ENCODE assay signal across 1 cellular context in genomic region chr21:39313457-39314154, GRCh38.
A peak's percentile ranks its signal among the peaks of the same experiment; 100 is the strongest.
TF ChIP-seq lines count a peak whose summit lies in the region.

TSS of gene BRWD1 (minus strand) at chr21:39313632. CDS start at chr21:39313491, 141 bp downstream.

TF ChIP-seq in HepG2, 621 proteins besides CTCF, POLR2A, EP300 and RAD21 (continued from another document and continues in another):
- peak; percentile 92 for TF ChIP-seq FOXO4 (CRISPR knock-in tag; conservative IDR thresholded peaks at IDR 0.05)
- TF ChIP-seq ZNF784 (CRISPR knock-in tag; IDR thresholded peaks at IDR 0.05; ENCODE audit: borderline replicate concordance) = peak; percentile 9; the same call in 1 of the 2 replicates
- no peak for TF ChIP-seq SP140L (CRISPR knock-in tag; IDR thresholded peaks at IDR 0.05; ENCODE audit: borderline replicate concordance)
- no peak for TF ChIP-seq GRHL1 (CRISPR knock-in tag; conservative IDR thresholded peaks at IDR 0.05)
- TF ChIP-seq HBP1 (CRISPR knock-in tag; IDR thresholded peaks at IDR 0.05; ENCODE audit: low read depth) = no peak
- TF ChIP-seq SMAD3 (CRISPR knock-in tag; IDR thresholded peaks at IDR 0.05) = peak; percentile 52; the same call in 1 of the 2 replicates
- peak; percentile 47 for TF ChIP-seq KDM2A (CRISPR knock-in tag; IDR thresholded peaks at IDR 0.05; ENCODE audit: borderline replicate concordance, low read depth)
- TF ChIP-seq RBM39 (IDR thresholded peaks at IDR 0.05; ENCODE audit: low read depth, low read length, poor library complexity, severe bottlenecking) = peak; percentile 97
- peak; percentile 95 for TF ChIP-seq ZNF749 (CRISPR knock-in tag; IDR thresholded peaks at IDR 0.05; ENCODE audit: borderline replicate concordance)
- TF ChIP-seq JUND (CRISPR knock-in tag; IDR thresholded peaks at IDR 0.05) = no peak
- peak; percentile 33; the same call in 1 of the 2 replicates for TF ChIP-seq ELF4 (CRISPR knock-in tag; IDR thresholded peaks at IDR 0.05; ENCODE audit: borderline replicate concordance)
- peak; percentile 93 for TF ChIP-seq CHD2 (IDR thresholded peaks at IDR 0.05; ENCODE audit: low read depth, low read length)
- TF ChIP-seq GPBP1L1 (CRISPR knock-in tag; IDR thresholded peaks at IDR 0.05) = no peak
- no peak; the same call in none of the 2 replicates for TF ChIP-seq TAF1 (CRISPR knock-in tag; IDR thresholded peaks at IDR 0.05)
- TF ChIP-seq ZNF776 (CRISPR knock-in tag; IDR thresholded peaks at IDR 0.05) = peak; percentile 84; the same call in 1 of the 2 replicates
- TF ChIP-seq PRDM4 (CRISPR knock-in tag; IDR thresholded peaks at IDR 0.05; ENCODE audit: borderline replicate concordance) = no peak
- TF ChIP-seq ZBTB42 (CRISPR knock-in tag; IDR thresholded peaks at IDR 0.05) = 0 out of 2 replicates have a peak, but pooled peaks have one; percentile 78
- no peak for TF ChIP-seq DDIT3 (CRISPR knock-in tag; IDR thresholded peaks at IDR 0.05)
- TF ChIP-seq FLYWCH1 (CRISPR knock-in tag; IDR thresholded peaks at IDR 0.05) = no peak
- TF ChIP-seq U2AF1 (optimal IDR thresholded peaks at IDR 0.05; ENCODE audit: low read depth, low read length) = no peak
- peak; percentile 55; the same call in 1 of the 2 replicates for TF ChIP-seq TSC22D2 (CRISPR knock-in tag; IDR thresholded peaks at IDR 0.05; ENCODE audit: borderline replicate concordance)
- no peak; the same call in 1 of the 2 replicates for TF ChIP-seq ETS1 (CRISPR knock-in tag; IDR thresholded peaks at IDR 0.05)
- peak; percentile 62; the same call in 1 of the 2 replicates for TF ChIP-seq ZNF670 (CRISPR knock-in tag; IDR thresholded peaks at IDR 0.05; ENCODE audit: borderline replicate concordance)
- TF ChIP-seq ZNF878 (CRISPR knock-in tag; IDR thresholded peaks at IDR 0.05) = peak; percentile 94
- TF ChIP-seq SMAD1 (CRISPR knock-in tag; IDR thresholded peaks at IDR 0.05; ENCODE audit: borderline replicate concordance, low read depth) = no peak
- TF ChIP-seq ZNF577 (CRISPR knock-in tag; IDR thresholded peaks at IDR 0.05; ENCODE audit: borderline replicate concordance, low read depth) = no peak
- TF ChIP-seq NCOA5 (CRISPR knock-in tag; IDR thresholded peaks at IDR 0.05) = 0 out of 2 replicates have a peak, but pooled peaks have one; percentile 62
- peak; percentile 71; the same call in 1 of the 2 replicates for TF ChIP-seq ZBTB25 (CRISPR knock-in tag; IDR thresholded peaks at IDR 0.05)
- TF ChIP-seq ZBTB2 (CRISPR knock-in tag; IDR thresholded peaks at IDR 0.05; ENCODE audit: low read depth) = peak; percentile 96
- TF ChIP-seq ZNF275 (CRISPR knock-in tag; IDR thresholded peaks at IDR 0.05; ENCODE audit: borderline replicate concordance) = 0 out of 2 replicates have a peak, but pooled peaks have one; percentile 60
- TF ChIP-seq BCL3 (CRISPR knock-in tag; IDR thresholded peaks at IDR 0.05) = peak; percentile 89; the same call in 1 of the 2 replicates
- TF ChIP-seq MTA1 (CRISPR knock-in tag; IDR thresholded peaks at IDR 0.05; ENCODE audit: borderline replicate concordance) = peak; percentile 25; the same call in 1 of the 2 replicates
- TF ChIP-seq ZNF766 (CRISPR knock-in tag; IDR thresholded peaks at IDR 0.05; ENCODE audit: borderline replicate concordance) = 0 out of 2 replicates have a peak, but pooled peaks have one; percentile 83
- peak; percentile 86; the same call in 1 of the 2 replicates for TF ChIP-seq ZNF441 (CRISPR knock-in tag; IDR thresholded peaks at IDR 0.05; ENCODE audit: borderline replicate concordance)
- TF ChIP-seq GLMP (CRISPR knock-in tag; IDR thresholded peaks at IDR 0.05; ENCODE audit: borderline replicate concordance) = no peak
- peak; percentile 18; the same call in 1 of the 2 replicates for TF ChIP-seq HDAC2 (CRISPR knock-in tag; IDR thresholded peaks at IDR 0.05)
- TF ChIP-seq ZNF580 (CRISPR knock-in tag; IDR thresholded peaks at IDR 0.05; ENCODE audit: borderline replicate concordance, low read depth) = peak; percentile 42; the same call in 1 of the 2 replicates
- peak; percentile 62; the same call in 1 of the 2 replicates for TF ChIP-seq HIVEP1 (CRISPR knock-in tag; IDR thresholded peaks at IDR 0.05)
- TF ChIP-seq ZNF124 (CRISPR knock-in tag; IDR thresholded peaks at IDR 0.05) = 0 out of 2 replicates have a peak, but pooled peaks have one; percentile 23
- TF ChIP-seq ONECUT2 (CRISPR knock-in tag; IDR thresholded peaks at IDR 0.05) = 0 out of 2 replicates have a peak, but pooled peaks have one; percentile 23
- TF ChIP-seq ZNF850 (CRISPR knock-in tag; conservative IDR thresholded peaks at IDR 0.05) = 0 out of 2 replicates have a peak, but pooled peaks have one; percentile 56
